ENCODE assay signal across 1 cellular context in genomic region chr2:20507166-20507692, GRCh38.
TF ChIP-seq lines count a peak whose summit lies in the region.

No MANE protein-coding gene starts in this region.

TF ChIP-seq in GM12878, 131 proteins besides CTCF, POLR2A, EP300 and RAD21 (continued from another document and continues in another):
- TF ChIP-seq CEBPZ (IDR thresholded peaks at IDR 0.05; ENCODE audit: low read depth, low read length): no peak
- no peak for TF ChIP-seq NRF1 (conservative IDR thresholded peaks at IDR 0.05; ENCODE audit: low read depth, low read length)
- 0 out of 2 replicates have a peak, but pooled peaks have one; percentile 32 for TF ChIP-seq MLLT1 (IDR thresholded peaks at IDR 0.05)
- TF ChIP-seq NR2C1 (IDR thresholded peaks at IDR 0.05): no peak
- TF ChIP-seq HSF1 (IDR thresholded peaks at IDR 0.05; ENCODE audit: low read depth, low read length): no peak
- TF ChIP-seq PKNOX1 (IDR thresholded peaks at IDR 0.05): peak; percentile 82
- TF ChIP-seq ZBTB40 (IDR thresholded peaks at IDR 0.05; ENCODE audit: borderline replicate concordance): no peak
- TF ChIP-seq ZNF592 (IDR thresholded peaks at IDR 0.05): no peak
- TF ChIP-seq ETV6 (conservative IDR thresholded peaks at IDR 0.05 in 1 of 2, IDR thresholded peaks at IDR 0.05 in 1 of 2; ENCODE audit: borderline replicate concordance in 1 of 2, low read depth in 1 of 2): no peak
- TF ChIP-seq BCL11A (IDR thresholded peaks at IDR 0.05; ENCODE audit: low read depth, low read length): peak; percentile 57; the same call in 1 of the 2 replicates
- peak; percentile 71; the same call in 1 of the 2 replicates for TF ChIP-seq STAT3 (IDR thresholded peaks at IDR 0.05; ENCODE audit: low read depth, low read length)
- TF ChIP-seq USF2 (IDR thresholded peaks at IDR 0.05; ENCODE audit: borderline replicate concordance, low read depth, low read length): no peak
- no peak for TF ChIP-seq ZNF217 (IDR thresholded peaks at IDR 0.05)
- TF ChIP-seq NR2F1 (conservative IDR thresholded peaks at IDR 0.05): no peak
- no peak for TF ChIP-seq MYB (IDR thresholded peaks at IDR 0.05; ENCODE audit: borderline replicate concordance, low read depth, low read length)
- no peak for TF ChIP-seq STAT1 (conservative IDR thresholded peaks at IDR 0.05)
- TF ChIP-seq SIX5 (IDR thresholded peaks at IDR 0.05; ENCODE audit: low read depth, low read length, severe bottlenecking): no peak
- TF ChIP-seq TCF12 (IDR thresholded peaks at IDR 0.05; ENCODE audit: low read depth, low read length): no peak
- no peak for TF ChIP-seq RBBP5 (conservative IDR thresholded peaks at IDR 0.05)
- no peak for TF ChIP-seq EGR1 (IDR thresholded peaks at IDR 0.05; ENCODE audit: borderline replicate concordance in 1 of 2, low read depth in 2 of 2, low read length in 2 of 2)
- 0 out of 2 replicates have a peak, but pooled peaks have one; percentile 23 for TF ChIP-seq NBN (IDR thresholded peaks at IDR 0.05)
- no peak for TF ChIP-seq E2F8 (IDR thresholded peaks at IDR 0.05; ENCODE audit: low read depth, partially characterized antibody)
- TF ChIP-seq CBX5 (IDR thresholded peaks at IDR 0.05; ENCODE audit: low read depth): no peak
- no peak for TF ChIP-seq ESRRA (IDR thresholded peaks at IDR 0.05; ENCODE audit: low read length)
- TF ChIP-seq RELA (IDR thresholded peaks at IDR 0.05; ENCODE audit: borderline replicate concordance, partially characterized antibody): no peak
- TF ChIP-seq TARDBP (IDR thresholded peaks at IDR 0.05; ENCODE audit: borderline replicate concordance): no peak
- TF ChIP-seq ZNF687 (IDR thresholded peaks at IDR 0.05): no peak
- 0 out of 2 replicates have a peak, but pooled peaks have one; percentile 34 for TF ChIP-seq MXI1 (IDR thresholded peaks at IDR 0.05; ENCODE audit: low read depth, low read length)
